Comparison of ENCODE assay signal across 10 cellular contexts in the genomic region with DNA sequence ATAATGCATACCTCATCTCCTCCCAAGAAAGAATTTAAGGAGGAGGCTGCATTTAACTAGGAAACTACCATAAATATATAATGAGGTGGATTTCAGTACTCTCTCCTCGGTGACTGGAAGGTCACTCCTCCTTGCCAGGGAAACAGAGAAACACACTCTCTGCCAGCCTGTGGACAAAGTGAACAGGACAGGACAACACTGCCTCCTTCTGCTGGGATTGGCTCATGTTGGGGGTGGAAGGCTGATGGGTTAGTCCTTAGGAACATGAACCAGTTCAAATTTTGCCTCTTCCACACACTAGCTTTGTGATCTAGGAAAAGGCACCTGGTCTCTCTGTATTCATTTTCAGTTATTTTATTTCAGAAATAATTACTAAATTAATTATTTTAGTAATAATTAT. TPM values are rescaled to one million over a fixed set of nuclear protein-coding genes. Genes with fewer than 3 reads are reported as not detected.
DNase-seq lines count a peak whose midpoint lies in the region; ATAC-seq and TF ChIP-seq lines count a peak whose summit lies in the region.
"Had no signal": no experiment of that assay in that cellular context is flagged by ENCODE, and none has a peak within 500 bp of the region (broad histone marks: within the 10 kb centered on the region; RNA-seq: fewer than 3 reads in every experiment).

No MANE protein-coding gene starts in this region.

- no peak overlapping the region for H3K4me3 ChIP-seq in GM23338
- H3K4me3 ChIP-seq in RWPE2 (ENCODE audit: severe bottlenecking), result no peak overlapping the region
- no peak overlapping the region for H3K4me3 ChIP-seq in fibroblast of villous mesenchyme (ENCODE audit: low read depth, low read length)

- no peak overlapping the region for H2AFZ ChIP-seq in GM23338

- H3K9me2 ChIP-seq in GM23338 (ENCODE audit: insufficient read depth), result no peaks in the 10 kb centered on the region

- no peaks in the 10 kb centered on the region for H3K27me3 ChIP-seq in GM23338 (ENCODE audit: insufficient read depth)
- H3K27me3 ChIP-seq in RWPE2 (ENCODE audit: insufficient read depth, poor library complexity, severe bottlenecking), result no peaks in the 10 kb centered on the region

- peaks cover 3% of the 10 kb centered on the region; the same call in 2 of the 3 replicates for H3K4me1 Mint-ChIP-seq in GM23338

- ATAC-seq in GM23338, result peak; percentile 53
- ATAC-seq in RWPE2 (ENCODE audit: low read depth), result peak; percentile 55; the same call in 1 of the 3 replicates
- ATAC-seq in sciatic nerve, result peak; percentile 72
- ATAC-seq in GM19395 (IDR thresholded peaks at IDR 0.05; ENCODE audit: unreplicated experiment), result no peak

- H3K4me2 ChIP-seq in GM23338, result no peak overlapping the region

- no peaks in the 10 kb centered on the region for H3F3A ChIP-seq in GM23338 (replicated peaks; ENCODE audit: low read depth)

- no peaks in the 10 kb centered on the region for H4K20me1 ChIP-seq in GM23338 (replicated peaks; ENCODE audit: insufficient read depth)

- no peak overlapping the region for H3K27ac Mint-ChIP-seq in GM23338

- DNase-seq in GM23338 (ENCODE audit: low spot score) (peak; percentile 27), RWPE2 (ENCODE audit: low spot score) (no peak), fibroblast of villous mesenchyme (ENCODE audit: low read depth) (no peak), sciatic nerve (ENCODE audit: low spot score) (no peak), D341Med (ENCODE audit: low spot score) (no peak), middle frontal gyrus (ENCODE audit: extremely low spot score, low spot score) (no peak), midbrain (lab: John Stamatoyannopoulos, UW) (no peak)
- DNase-seq: amniotic stem cell, T1000 had no signal

- H3K27ac ChIP-seq in GM23338 (ENCODE audit: low read depth) (no peak overlapping the region), RWPE2 (ENCODE audit: poor library complexity, severe bottlenecking) (no peak overlapping the region)

- H3K36me3 ChIP-seq in GM23338 (ENCODE audit: insufficient read depth) (no peaks in the 10 kb centered on the region), RWPE2 (ENCODE audit: low read depth) (no peaks in the 10 kb centered on the region)

- TF ChIP-seq CTCF in GM23338 (conservative IDR thresholded peaks at IDR 0.05; ENCODE audit: low read depth in 2 of 2), result peak; percentile 22 to 77
- no peak for TF ChIP-seq CTCF in RWPE2 (IDR thresholded peaks at IDR 0.05; ENCODE audit: poor library complexity, severe bottlenecking)
- peak; percentile 5 for TF ChIP-seq CTCF in fibroblast of villous mesenchyme (IDR thresholded peaks at IDR 0.05; ENCODE audit: insufficient read depth, low read depth, low read length)

- no peaks in the 10 kb centered on the region for H3K36me3 Mint-ChIP-seq in GM23338 (ENCODE audit: low read depth)

- no peaks in the 10 kb centered on the region for H3K27me3 Mint-ChIP-seq in GM23338 (ENCODE audit: insufficient read depth, low read depth, poor library complexity)

- no peak overlapping the region for H3K4me3 Mint-ChIP-seq in GM23338

- no peaks in the 10 kb centered on the region for H3K9me3 ChIP-seq in RWPE2 (ENCODE audit: severe bottlenecking)

- no peaks in the 10 kb centered on the region for H3K79me2 ChIP-seq in GM23338 (replicated peaks; ENCODE audit: insufficient read depth)

- intact Hi-C loops in sciatic nerve (cut with DNase I), result no loop called here

- H3K4me1 ChIP-seq in GM23338 (ENCODE audit: insufficient read depth), result no peaks in the 10 kb centered on the region
- H3K4me1 ChIP-seq in RWPE2 (ENCODE audit: insufficient read depth, poor library complexity, severe bottlenecking), result no peaks in the 10 kb centered on the region

- no peaks in the 10 kb centered on the region for H3K9me3 Mint-ChIP-seq in GM23338

TF ChIP-seq in GM23338, 12 proteins besides CTCF, POLR2A, EP300 and RAD21 (continues in another document):
- no peak for TF ChIP-seq ZNF114 (CRISPR knock-in tag; IDR thresholded peaks at IDR 0.05)
- TF ChIP-seq EZH2phosphoT487 (IDR thresholded peaks at IDR 0.05; ENCODE audit: unreplicated experiment), result no peak
- no peak for TF ChIP-seq NANOG (IDR thresholded peaks at IDR 0.05; ENCODE audit: borderline replicate concordance)
- no peak for TF ChIP-seq ZNF331 (CRISPR knock-in tag; IDR thresholded peaks at IDR 0.05; ENCODE audit: low read depth)
- no peak for TF ChIP-seq EZH2 (IDR thresholded peaks at IDR 0.05; ENCODE audit: low read depth, unreplicated experiment)
- TF ChIP-seq, protein P1, sequence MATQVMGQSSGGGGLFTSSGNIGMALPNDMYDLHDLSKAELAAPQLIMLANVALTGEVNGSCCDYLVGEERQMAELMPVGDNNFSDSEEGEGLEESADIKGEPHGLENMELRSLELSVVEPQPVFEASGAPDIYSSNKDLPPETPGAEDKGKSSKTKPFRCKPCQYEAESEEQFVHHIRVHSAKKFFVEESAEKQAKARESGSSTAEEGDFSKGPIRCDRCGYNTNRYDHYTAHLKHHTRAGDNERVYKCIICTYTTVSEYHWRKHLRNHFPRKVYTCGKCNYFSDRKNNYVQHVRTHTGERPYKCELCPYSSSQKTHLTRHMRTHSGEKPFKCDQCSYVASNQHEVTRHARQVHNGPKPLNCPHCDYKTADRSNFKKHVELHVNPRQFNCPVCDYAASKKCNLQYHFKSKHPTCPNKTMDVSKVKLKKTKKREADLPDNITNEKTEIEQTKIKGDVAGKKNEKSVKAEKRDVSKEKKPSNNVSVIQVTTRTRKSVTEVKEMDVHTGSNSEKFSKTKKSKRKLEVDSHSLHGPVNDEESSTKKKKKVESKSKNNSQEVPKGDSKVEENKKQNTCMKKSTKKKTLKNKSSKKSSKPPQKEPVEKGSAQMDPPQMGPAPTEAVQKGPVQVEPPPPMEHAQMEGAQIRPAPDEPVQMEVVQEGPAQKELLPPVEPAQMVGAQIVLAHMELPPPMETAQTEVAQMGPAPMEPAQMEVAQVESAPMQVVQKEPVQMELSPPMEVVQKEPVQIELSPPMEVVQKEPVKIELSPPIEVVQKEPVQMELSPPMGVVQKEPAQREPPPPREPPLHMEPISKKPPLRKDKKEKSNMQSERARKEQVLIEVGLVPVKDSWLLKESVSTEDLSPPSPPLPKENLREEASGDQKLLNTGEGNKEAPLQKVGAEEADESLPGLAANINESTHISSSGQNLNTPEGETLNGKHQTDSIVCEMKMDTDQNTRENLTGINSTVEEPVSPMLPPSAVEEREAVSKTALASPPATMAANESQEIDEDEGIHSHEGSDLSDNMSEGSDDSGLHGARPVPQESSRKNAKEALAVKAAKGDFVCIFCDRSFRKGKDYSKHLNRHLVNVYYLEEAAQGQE (IDR thresholded peaks at IDR 0.05; ENCODE audit: unreplicated experiment), result no peak

RNA-seq across cellular contexts. Expression of gene STEAP4, which starts 50.6 kb away (rescaled TPM):
- under 0.01 TPM in 1 of 2 replicates, not detected in the other for total RNA-seq in GM23338 (2014; rRNA removed; shearing (Covaris generic))
- polyA plus RNA-seq in GM23338 (2016; fragmentation: Nextera tagmentation; extraction: Ambion mirVana), result 0.06 TPM in 1 of 2 replicates, not detected in the other
- total RNA-seq in fibroblast of villous mesenchyme (under 0.01 TPM in 2 replicates), sciatic nerve (189 TPM)

Comparison
In these comparisons a context has a peak if more than half of its experiments do, and no peak if none do; other contexts are left out.
1. RNA of gene STEAP4, which starts 50.6 kb away (total RNA-seq): 189 TPM in sciatic nerve (single experiment); under 0.01 TPM in GM23338 and under 0.01 TPM in fibroblast of villous mesenchyme; every median in the first group is over 100 times any median in the second.